Comparison of ENCODE assay signal across 9 cellular contexts in the genomic region with DNA sequence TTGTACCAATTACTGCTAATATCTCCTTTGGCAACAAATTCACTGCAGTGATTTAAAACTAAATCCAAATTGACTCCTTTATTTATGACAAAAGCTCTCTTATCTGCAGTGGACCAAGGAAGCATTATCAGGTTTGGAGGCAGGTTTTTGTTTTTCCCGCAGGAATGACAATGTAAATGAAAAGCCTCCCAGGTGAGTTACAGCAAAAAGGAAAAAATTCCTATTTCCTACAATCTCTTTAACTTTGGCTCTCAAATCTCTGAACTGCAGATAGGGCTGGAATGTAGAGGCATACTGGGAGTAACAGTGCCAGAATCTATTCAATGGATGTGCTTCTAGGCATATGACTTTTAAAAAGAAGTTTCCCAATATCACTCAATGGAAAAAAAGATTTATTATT. TPM values are rescaled to one million over a fixed set of nuclear protein-coding genes. Genes with fewer than 3 reads are reported as not detected.
"Had no signal": no experiment of that assay in that cellular context is flagged by ENCODE, and none has a peak within 500 bp of the region (broad histone marks: within the 10 kb centered on the region; RNA-seq: fewer than 3 reads in every experiment).

No MANE protein-coding gene starts in this region.

- H3K27ac Mint-ChIP-seq: GM23338, HFFc6 had no signal

- H3K4me2 ChIP-seq: GM23338 had no signal

- H3K9me3 Mint-ChIP-seq: GM23338, H9, HFFc6 had no signal

- H3K9me3 ChIP-seq: HAP-1 had no signal

- H3K4me1 ChIP-seq: HAP-1 had no signal

- H3K36me3 ChIP-seq: HAP-1 had no signal

- ATAC-seq: GM23338, HCT116 had no signal

- H3K27ac ChIP-seq: GM23248 had no signal

- H3K9ac ChIP-seq: GM23248 had no signal

- DNase-seq: GM23248, GOT3, H7, H9, HCEC 1CT, HFFc6 had no signal

- H3K4me3 ChIP-seq: GM23248, GM23338, HAP-1 had no signal

- H3K4me3 Mint-ChIP-seq: GM23338, H9, HFFc6 had no signal

RNA-seq across cellular contexts. Expression of gene LRP2, which starts 28.9 kb away (rescaled TPM):
- total RNA-seq: GM23248, HFFc6 had no signal
- polyA plus RNA-seq: GM23248 had no signal
